ENCODE assay signal across 3 cellular contexts in the genomic region with DNA sequence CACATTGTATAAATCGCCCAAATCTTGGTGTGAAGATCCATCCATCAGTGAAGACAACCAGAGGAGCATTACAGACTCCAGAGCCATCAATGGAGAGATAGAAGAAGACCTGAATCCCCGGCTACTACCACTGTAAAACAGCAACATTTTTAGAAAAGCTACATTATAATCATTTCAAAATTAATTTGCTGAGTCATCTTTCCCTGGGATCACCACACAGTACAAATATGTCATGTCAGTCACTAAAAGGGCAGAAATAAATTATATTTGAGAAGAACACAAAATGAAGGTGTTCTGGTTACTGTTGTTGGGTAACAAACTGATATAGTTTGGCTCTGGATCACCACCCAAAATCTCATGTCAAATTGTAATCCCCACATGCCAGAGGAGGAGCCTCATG.
TF ChIP-seq lines count a peak whose summit lies in the region.

No MANE protein-coding gene starts in this region.

TF ChIP-seq in HepG2, 621 proteins besides CTCF, POLR2A, EP300 and RAD21:
- TF ChIP-seq MAFF (IDR thresholded peaks at IDR 0.05; ENCODE audit: low read depth, low read length) (peak; percentile 96), MAFK (conservative IDR thresholded peaks at IDR 0.05 in 1 of 2, IDR thresholded peaks at IDR 0.05 in 1 of 2; ENCODE audit: low read length in 2 of 2) (peak; percentile 96 to 97), NFE2L2 (IDR thresholded peaks at IDR 0.05; ENCODE audit: low read length) (peak; percentile 91), BCL3 (CRISPR knock-in tag; IDR thresholded peaks at IDR 0.05) (no peak)

TF ChIP-seq in GM12878, 131 proteins besides CTCF, POLR2A, EP300 and RAD21:
- no peak for TF ChIP-seq CBX5 (IDR thresholded peaks at IDR 0.05; ENCODE audit: low read depth)
- no peak for TF ChIP-seq HCFC1 (IDR thresholded peaks at IDR 0.05; ENCODE audit: low read length)
- no peak for TF ChIP-seq CHD1 (IDR thresholded peaks at IDR 0.05; ENCODE audit: low read depth, low read length)
- no peak for TF ChIP-seq CREB1 (IDR thresholded peaks at IDR 0.05; ENCODE audit: low read depth)
- TF ChIP-seq, protein P1, sequence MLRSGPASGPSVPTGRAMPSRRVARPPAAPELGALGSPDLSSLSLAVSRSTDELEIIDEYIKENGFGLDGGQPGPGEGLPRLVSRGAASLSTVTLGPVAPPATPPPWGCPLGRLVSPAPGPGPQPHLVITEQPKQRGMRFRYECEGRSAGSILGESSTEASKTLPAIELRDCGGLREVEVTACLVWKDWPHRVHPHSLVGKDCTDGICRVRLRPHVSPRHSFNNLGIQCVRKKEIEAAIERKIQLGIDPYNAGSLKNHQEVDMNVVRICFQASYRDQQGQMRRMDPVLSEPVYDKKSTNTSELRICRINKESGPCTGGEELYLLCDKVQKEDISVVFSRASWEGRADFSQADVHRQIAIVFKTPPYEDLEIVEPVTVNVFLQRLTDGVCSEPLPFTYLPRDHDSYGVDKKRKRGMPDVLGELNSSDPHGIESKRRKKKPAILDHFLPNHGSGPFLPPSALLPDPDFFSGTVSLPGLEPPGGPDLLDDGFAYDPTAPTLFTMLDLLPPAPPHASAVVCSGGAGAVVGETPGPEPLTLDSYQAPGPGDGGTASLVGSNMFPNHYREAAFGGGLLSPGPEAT (IDR thresholded peaks at IDR 0.05; ENCODE audit: low read depth) = no peak
- no peak for TF ChIP-seq RB1 (IDR thresholded peaks at IDR 0.05; ENCODE audit: borderline replicate concordance)
TF ChIP-seq in GM12878: peak in this region for 0.

TF ChIP-seq in H1, 55 proteins besides CTCF, POLR2A, EP300 and RAD21:
- TF ChIP-seq JUN (IDR thresholded peaks at IDR 0.05; ENCODE audit: low read depth, low read length) (no peak), TCF12 (IDR thresholded peaks at IDR 0.05; ENCODE audit: low read depth, low read length) (no peak), BACH1 (IDR thresholded peaks at IDR 0.05; ENCODE audit: low read length) (peak; percentile 81), EGR1 (IDR thresholded peaks at IDR 0.05; ENCODE audit: borderline replicate concordance, low read depth, low read length) (no peak), MAFK (IDR thresholded peaks at IDR 0.05; ENCODE audit: low read depth, low read length) (peak; percentile 83; the same call in 1 of the 2 replicates)
- TF ChIP-seq, protein P2, sequence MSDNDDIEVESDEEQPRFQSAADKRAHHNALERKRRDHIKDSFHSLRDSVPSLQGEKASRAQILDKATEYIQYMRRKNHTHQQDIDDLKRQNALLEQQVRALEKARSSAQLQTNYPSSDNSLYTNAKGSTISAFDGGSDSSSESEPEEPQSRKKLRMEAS (IDR thresholded peaks at IDR 0.05) = no peak
